20 cellular contexts compared by ENCODE assay signal in genomic region chr1:32884726-32885125, GRCh38. TPM values are rescaled to one million over a fixed set of nuclear protein-coding genes. Genes with fewer than 3 reads are reported as not detected.
DNase-seq lines count a peak whose midpoint lies in the region; ATAC-seq, FAIRE-seq and TF ChIP-seq lines count a peak whose summit lies in the region.
"Had no signal": no experiment of that assay in that cellular context is flagged by ENCODE, and none has a peak within 500 bp of the region (broad histone marks: within the 10 kb centered on the region; RNA-seq: fewer than 3 reads in every experiment).

No MANE protein-coding gene starts in this region.

- no TSS peak for BruUV-seq in GM12878 (replicated peaks; lab: Mats Ljungman, UMichigan)

- DNase-seq in DND-41 (no peak), NCI-H1694 (lab: John Stamatoyannopoulos, UW) (peak; percentile 83), NCI-H526 treated with DMSO at 0.1 percent for 48 hours (lab: John Stamatoyannopoulos, UW) (peak; percentile 69), GM12878 (ENCODE audit: low read depth, low spot score) (no peak), NAMALWA (ENCODE audit: low spot score) (no peak), left cardiac atrium (no peak), KG1 (lab: John Stamatoyannopoulos, UW) (no peak)
- DNase-seq: ACHN; CD8-positive, alpha-beta memory T cell; GF-D8; NCI-H146; NCI-H2081 treated with DMSO at 0.1 percent for 48 hours; PC-3; T-helper 1 cell; T-helper 9 cell had no signal

- H2AFZ ChIP-seq in DND-41 (ENCODE audit: low read depth, low read length) (no peak overlapping the region), GM12878 (ENCODE audit: control insufficient read depth, low read depth, low read length) (no peak overlapping the region)

- no peak for TF ChIP-seq CTCF in DND-41 (IDR thresholded peaks at IDR 0.05; ENCODE audit: borderline replicate concordance, extremely low read depth, low read length, poor library complexity, severe bottlenecking)
- TF ChIP-seq CTCF in GM12878 (IDR thresholded peaks at IDR 0.05 in 2 of 3, conservative IDR thresholded peaks at IDR 0.05 in 1 of 3; ENCODE audit: control insufficient read depth in 2 of 3, extremely low read depth in 1 of 3, insufficient read depth in 1 of 3, low read depth in 3 of 3, low read length in 3 of 3) = no peak

- H3K27me3 ChIP-seq in DND-41 (ENCODE audit: insufficient read depth, low read length, poor library complexity) (no peaks in the 10 kb centered on the region), GM12878 (replicated peaks in 1 of 2; ENCODE audit: control insufficient read depth in 2 of 2, insufficient read depth in 2 of 2, low read length in 1 of 2) (peaks cover 3 to 6% of the 10 kb centered on the region in 2 experiments; a peak in 3 of 4 replicates)

- no peak for TF ChIP-seq EP300 in GM12878 (IDR thresholded peaks at IDR 0.05; ENCODE audit: borderline replicate concordance in 1 of 2, control insufficient read depth in 1 of 2, low read depth in 2 of 2, low read length in 2 of 2)

- TF ChIP-seq RAD21 in GM12878 (IDR thresholded peaks at IDR 0.05; ENCODE audit: insufficient read depth, low read depth, low read length) = no peak

- no peaks in the 10 kb centered on the region for H3K9me3 ChIP-seq in DND-41 (ENCODE audit: insufficient read depth, low read length, severe bottlenecking)
- H3K9me3 ChIP-seq in GM12878 (replicated peaks; ENCODE audit: control insufficient read depth, insufficient read depth, low read length) = no peaks in the 10 kb centered on the region

- intact Hi-C loops in GM12878 (cut with micrococcal nuclease; ENCODE audit: unreplicated experiment) = no loop called here
- intact Hi-C loops in left cardiac atrium (cut with DNase I) = no loop called here

- no peaks in the 10 kb centered on the region for H3K79me2 ChIP-seq in DND-41 (ENCODE audit: insufficient read depth, low read length)
- no peaks in the 10 kb centered on the region for H3K79me2 ChIP-seq in GM12878 (ENCODE audit: control insufficient read depth, insufficient read depth, low read length)

- TF ChIP-seq POLR2A in GM12878 (IDR thresholded peaks at IDR 0.05; ENCODE audit: low read depth, low read length) = no peak

- RAD21 ChIA-PET in GM12878 (lab: Charles Lee; ENCODE audit: unreplicated experiment) = no interaction called here

- FAIRE-seq in GM12878 (lab: Jason Lieb, UNC) = no peak
- FAIRE-seq: GM12892, H54, HepG2 had no signal

- H4K20me1 ChIP-seq in DND-41 (ENCODE audit: insufficient read depth, low read length) = no peaks in the 10 kb centered on the region; the same call in 1 of the 2 replicates
- H4K20me1 ChIP-seq in GM12878 (ENCODE audit: control insufficient read depth, insufficient read depth) = no peaks in the 10 kb centered on the region

- H3K4me3 ChIP-seq in DND-41 (ENCODE audit: low read depth in 1 of 2, low read length in 2 of 2) (no peak overlapping the region), GM12878 (no peak overlapping the region)

- H3K27ac ChIP-seq in DND-41 (ENCODE audit: low read length) = no peak overlapping the region
- no peak overlapping the region for H3K27ac ChIP-seq in GM12878 (ENCODE audit: control insufficient read depth, insufficient read depth)
- H3K27ac ChIP-seq: KMS-11, RWPE1 had no signal

- in situ Hi-C loops in GM12878 (cut with MboI) = no loop called here

- WGBS in GM12878 (ENCODE audit: insufficient coverage, insufficient replicate concordance, low lambda C conversion rate, missing lambda C conversion rate) = 19% methylated on average over 11 of the region's 12 CpGs

- SMC1A ChIA-PET in GM12878 (lab: Charles Lee; ENCODE audit: uncharacterized antibody, unreplicated experiment) = no interaction called here

- H3K9ac ChIP-seq in DND-41 (ENCODE audit: low read depth, low read length) (no peak overlapping the region), GM12878 (ENCODE audit: control insufficient read depth, insufficient read depth, low read length) (no peak overlapping the region)
- H3K9ac ChIP-seq: KMS-11 had no signal

- CTCF ChIA-PET in GM12878 (lab: Yijun Ruan, JAX) = no interaction called here

- H3K36me3 ChIP-seq in DND-41 (ENCODE audit: insufficient read depth, low read length) = no peaks in the 10 kb centered on the region
- H3K36me3 ChIP-seq in GM12878 (ENCODE audit: control insufficient read depth in 2 of 2, insufficient read depth in 2 of 2, low read length in 1 of 2) = no peaks in the 10 kb centered on the region

- H3K4me1 ChIP-seq in DND-41 (ENCODE audit: insufficient read depth, low read length) (no peaks in the 10 kb centered on the region), GM12878 (ENCODE audit: control insufficient read depth, insufficient read depth, low read length) (no peaks in the 10 kb centered on the region)

- ATAC-seq in DND-41 (ENCODE audit: insufficient read depth, low read depth) = peak; percentile 24; the same call in 1 of the 3 replicates
- ATAC-seq in GM12878 = peak; percentile 20; the same call in 1 of the 3 replicates
- no peak for ATAC-seq in left cardiac atrium
- ATAC-seq: HepG2, PC-3 had no signal

- POLR2A ChIA-PET in GM12878 (lab: Charles Lee) = no interaction called here

- no peak overlapping the region for H3K4me2 ChIP-seq in DND-41 (ENCODE audit: insufficient read depth, low read length)
- no peak overlapping the region for H3K4me2 ChIP-seq in GM12878 (ENCODE audit: control insufficient read depth, insufficient read depth)
- H3K4me2 ChIP-seq: KMS-11 had no signal

TF ChIP-seq in GM12878, 131 proteins besides CTCF, POLR2A, EP300 and RAD21 (continues in another document):
- TF ChIP-seq SUPT20H (IDR thresholded peaks at IDR 0.05; ENCODE audit: borderline replicate concordance, control insufficient read depth, low read depth, low read length) = no peak

RNA-seq across cellular contexts. Expression of gene HPCA, which starts 1.6 kb away (rescaled TPM):
- total RNA-seq in GM12878 (2013; cell fraction: nucleolus; rRNA removed) = 0.35 TPM in 1 of 2 replicates, not detected in the other
- not detected in 2 replicates for total RNA-seq in GM12878 (2014; rRNA removed)
- total RNA-seq in GM12878 (2014; rRNA removed; fragmentation: Illumina TruSeq; extraction: Trizol) = not detected in 2 replicates
- not detected in 2 replicates for total RNA-seq in GM12878 (2021)
- not detected for polyA plus RNA-seq in GM12878 (2011; ENCODE audit: low read depth)
- polyA plus RNA-seq in GM12878 (2011; rRNA removed) = 0.11 TPM in 1 of 2 replicates, not detected in the other
- polyA plus RNA-seq in GM12878 (2011; cell fraction: cytosol; rRNA removed) = 0.06 and 0.12 TPM in 2 replicates
- polyA plus RNA-seq in GM12878 (2011; cell fraction: nucleus; rRNA removed) = 0.48 and 1.8 TPM in 2 replicates
- polyA plus RNA-seq in GM12878 (2012) = 0.07 TPM in 1 of 2 replicates, not detected in the other
- polyA plus RNA-seq in GM12878 (2014; fragmentation: Illumina TruSeq; extraction: Trizol) = not detected in 2 replicates
- not detected for polyA plus RNA-seq in GM12878 (2014; fragmentation: Nextera tagmentation; extraction: Ambion mirVana)
- polyA plus RNA-seq in GM12878 (2014; rRNA removed) = not detected in 2 replicates
- not detected for polyA plus RNA-seq in GM12878 (2016; fragmentation: Nextera tagmentation; extraction: Ambion mirVana)
- polyA minus RNA-seq in GM12878 (2011; rRNA and poly(A)+ RNA removed) = not detected in 2 replicates
- polyA minus RNA-seq in GM12878 (2011; cell fraction: cytosol; rRNA and poly(A)+ RNA removed) = not detected in 2 replicates
- polyA minus RNA-seq in GM12878 (2011; cell fraction: nucleus; rRNA and poly(A)+ RNA removed) = not detected in 2 replicates
- total RNA-seq in left cardiac atrium = not detected
- total RNA-seq: CD8-positive, alpha-beta memory T cell; HepG2; PC-3 had no signal
- polyA plus RNA-seq: CD8-positive, alpha-beta memory T cell; HepG2 had no signal

RNA-seq across cellular contexts. Expression of gene FNDC5, which starts 14.0 kb away (rescaled TPM):
- total RNA-seq in GM12878 (2013; cell fraction: nucleolus; rRNA removed) = not detected in 2 replicates
- total RNA-seq in GM12878 (2014; rRNA removed) = not detected in 2 replicates
- not detected in 2 replicates for total RNA-seq in GM12878 (2014; rRNA removed; fragmentation: Illumina TruSeq; extraction: Trizol)
- total RNA-seq in GM12878 (2021) = not detected in 2 replicates
- polyA plus RNA-seq in GM12878 (2011; ENCODE audit: low read depth) = 0.35 TPM
- 0.23 and 0.36 TPM in 2 replicates for polyA plus RNA-seq in GM12878 (2011; rRNA removed)
- polyA plus RNA-seq in GM12878 (2011; cell fraction: cytosol; rRNA removed) = 0.05 TPM in 1 of 2 replicates, not detected in the other
- polyA plus RNA-seq in GM12878 (2011; cell fraction: nucleus; rRNA removed) = 1.3 and 1.6 TPM in 2 replicates
- polyA plus RNA-seq in GM12878 (2012) = 0.39 and 0.55 TPM in 2 replicates
- 0.01 TPM in 1 of 2 replicates, not detected in the other for polyA plus RNA-seq in GM12878 (2014; fragmentation: Illumina TruSeq; extraction: Trizol)
- polyA plus RNA-seq in GM12878 (2014; fragmentation: Nextera tagmentation; extraction: Ambion mirVana) = under 1 TPM; 0.14 to 0.26 TPM
- polyA plus RNA-seq in GM12878 (2014; rRNA removed) = not detected in 2 replicates
- polyA plus RNA-seq in GM12878 (2016; fragmentation: Nextera tagmentation; extraction: Ambion mirVana) = under 1 TPM; 0.11 to 0.29 TPM
- polyA minus RNA-seq in GM12878 (2011; rRNA and poly(A)+ RNA removed) = 0.10 TPM in 1 of 2 replicates, not detected in the other
- not detected in 2 replicates for polyA minus RNA-seq in GM12878 (2011; cell fraction: cytosol; rRNA and poly(A)+ RNA removed)
- not detected in 2 replicates for polyA minus RNA-seq in GM12878 (2011; cell fraction: nucleus; rRNA and poly(A)+ RNA removed)
- 10 to 100 TPM; 74.3 to 92.5 TPM for total RNA-seq in left cardiac atrium
- total RNA-seq: CD8-positive, alpha-beta memory T cell had no signal

RNA-seq across cellular contexts. Expression of gene TMEM54, which starts 16.5 kb away (rescaled TPM):
- total RNA-seq in GM12878 (2013; cell fraction: nucleolus; rRNA removed) = 0.93 and 1.4 TPM in 2 replicates
- total RNA-seq in GM12878 (2014; rRNA removed) = 0.34 and 0.71 TPM in 2 replicates
- total RNA-seq in GM12878 (2014; rRNA removed; fragmentation: Illumina TruSeq; extraction: Trizol) = 0.18 and 0.45 TPM in 2 replicates
- 0.59 and 1.1 TPM in 2 replicates for total RNA-seq in GM12878 (2021)
- polyA plus RNA-seq in GM12878 (2011; ENCODE audit: low read depth) = 0.33 TPM
- 0.63 and 0.80 TPM in 2 replicates for polyA plus RNA-seq in GM12878 (2011; rRNA removed)
- polyA plus RNA-seq in GM12878 (2011; cell fraction: cytosol; rRNA removed) = 3.4 and 4.0 TPM in 2 replicates
- 0.82 and 1.3 TPM in 2 replicates for polyA plus RNA-seq in GM12878 (2011; cell fraction: nucleus; rRNA removed)
- 0.45 and 0.91 TPM in 2 replicates for polyA plus RNA-seq in GM12878 (2012)
- polyA plus RNA-seq in GM12878 (2014; fragmentation: Illumina TruSeq; extraction: Trizol) = 0.16 TPM in 1 of 2 replicates, not detected in the other
- under 1 TPM in 1 of 2 experiments, not detected in 1; 0.07 TPM for polyA plus RNA-seq in GM12878 (2014; fragmentation: Nextera tagmentation; extraction: Ambion mirVana)
- 0.56 and 0.76 TPM in 2 replicates for polyA plus RNA-seq in GM12878 (2014; rRNA removed)
- under 1 TPM; 0.71 to 0.94 TPM for polyA plus RNA-seq in GM12878 (2016; fragmentation: Nextera tagmentation; extraction: Ambion mirVana)
- polyA minus RNA-seq in GM12878 (2011; rRNA and poly(A)+ RNA removed) = 1.2 and 2.3 TPM in 2 replicates
- not detected in 2 replicates for polyA minus RNA-seq in GM12878 (2011; cell fraction: cytosol; rRNA and poly(A)+ RNA removed)
- 0.67 TPM in 1 of 2 replicates, not detected in the other for polyA minus RNA-seq in GM12878 (2011; cell fraction: nucleus; rRNA and poly(A)+ RNA removed)
- total RNA-seq in left cardiac atrium = 10 to 100 TPM; 11.4 to 11.5 TPM
- polyA plus RNA-seq: CD8-positive, alpha-beta memory T cell had no signal

Comparison
In these comparisons a context has a peak if more than half of its experiments do, and no peak if none do; other contexts are left out.
1. ATAC-seq: peak in DND-41 (single experiment) and GM12878 (single experiment); none in left cardiac atrium (0 of 2).
2. DNase-seq: peak in NCI-H1694 (single experiment) and NCI-H526 treated with DMSO at 0.1 percent for 48 hours (single experiment); none in DND-41 (single experiment), GM12878 (single experiment), NAMALWA (single experiment), left cardiac atrium (single experiment) and KG1 (single experiment).
3. RNA of gene FNDC5, which starts 14.0 kb away (total RNA-seq): 74.3 to 92.5 TPM in left cardiac atrium; not detected in GM12878; every median in the first group is over 10 times any median in the second.
4. RNA of gene TMEM54, which starts 16.5 kb away (total RNA-seq): 11.4 to 11.5 TPM in left cardiac atrium; 0.18 to 1.4 TPM in GM12878; every median in the first group is over 4 times any median in the second.